In the genomic region with DNA sequence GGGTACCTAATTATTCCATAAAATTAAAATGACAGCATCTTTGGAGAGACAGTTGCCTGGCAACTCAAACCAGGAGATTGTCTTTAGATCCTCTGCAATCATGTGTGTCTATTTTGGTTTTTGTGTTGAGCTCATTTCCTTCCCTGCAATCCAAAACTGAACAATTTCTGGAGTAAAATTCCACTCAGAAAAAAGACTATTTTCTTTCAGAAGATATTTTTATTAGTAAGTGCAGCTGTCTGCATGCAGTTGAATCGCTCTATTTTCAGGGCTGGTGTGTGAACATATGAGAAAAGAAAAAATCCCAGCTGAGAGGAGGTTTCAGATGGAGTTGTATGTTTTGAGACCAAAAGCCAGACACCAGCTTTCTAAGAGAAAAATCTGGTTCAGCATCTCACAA, we compare ENCODE assay signal across 23 cellular contexts.
"Had no signal": no experiment of that assay in that cellular context is flagged by ENCODE, and none has a peak within 500 bp of the region (broad histone marks: within the 10 kb centered on the region; RNA-seq: fewer than 3 reads in every experiment).

No MANE protein-coding gene starts in this region.

- H3K9me3 ChIP-seq: body of pancreas, gastrocnemius medialis, heart left ventricle, lower lobe of right lung, ovary, psoas muscle, right lobe of liver, vagina had no signal

- H3K4me1 ChIP-seq: body of pancreas, gastrocnemius medialis, lower lobe of right lung, psoas muscle, right lobe of liver, vagina had no signal

- H3K27me3 ChIP-seq: body of pancreas, gastrocnemius medialis, heart left ventricle, ovary, right lobe of liver, vagina had no signal

- H3K27ac ChIP-seq: body of pancreas, gastrocnemius medialis, lower lobe of right lung, ovary, psoas muscle, right lobe of liver, vagina had no signal

- DNase-seq: activated CD4-positive, alpha-beta memory T cell treated with anti-CD3 and anti-CD28 coated beads, Interleukin-2, amount 10 ng/mL, durations not matched to agents 7 days and 5 days; activated CD4-positive, alpha-beta T cell treated with anti-CD3 and anti-CD28 coated beads for 48 hours; activated effector memory CD4-positive, alpha-beta T cell treated with Interleukin-2 at 50 U/mL for 16 hours; activated naive CD4-positive, alpha-beta T cell treated with anti-CD3 and anti-CD28 coated beads, Interleukin-2, amount 10 ng/mL, durations not matched to agents 7 days and 5 days; activated T-cell treated with anti-CD3 and anti-CD28 coated beads, Interleukin-2, amount 50 U/mL, for 72 hours; body of pancreas; central memory CD4-positive, alpha-beta T cell; dermis blood vessel endothelial cell; effector memory CD4-positive, alpha-beta T cell; gastrocnemius medialis; heart left ventricle; left colon; lower lobe of right lung; naive thymus-derived CD8-positive, alpha-beta T cell; ovary; psoas muscle; right lobe of liver; stimulated activated CD4-positive, alpha-beta T cell treated with anti-CD3 and anti-CD28 coated beads, Interleukin-1b, Interleukin-23, amount 100 ng/mL, for 48 hours; SW 1271; T-helper 2 cell; trophoblast cell had no signal

- H3K4me3 ChIP-seq: body of pancreas, gastrocnemius medialis, heart left ventricle, lower lobe of right lung, ovary, psoas muscle, right lobe of liver, skin epidermis, vagina had no signal

- H3K36me3 ChIP-seq: gastrocnemius medialis, heart left ventricle, lower lobe of right lung, ovary, right lobe of liver, vagina had no signal
